Comparison of ENCODE assay signal across 1 cellular context in the genomic region with DNA sequence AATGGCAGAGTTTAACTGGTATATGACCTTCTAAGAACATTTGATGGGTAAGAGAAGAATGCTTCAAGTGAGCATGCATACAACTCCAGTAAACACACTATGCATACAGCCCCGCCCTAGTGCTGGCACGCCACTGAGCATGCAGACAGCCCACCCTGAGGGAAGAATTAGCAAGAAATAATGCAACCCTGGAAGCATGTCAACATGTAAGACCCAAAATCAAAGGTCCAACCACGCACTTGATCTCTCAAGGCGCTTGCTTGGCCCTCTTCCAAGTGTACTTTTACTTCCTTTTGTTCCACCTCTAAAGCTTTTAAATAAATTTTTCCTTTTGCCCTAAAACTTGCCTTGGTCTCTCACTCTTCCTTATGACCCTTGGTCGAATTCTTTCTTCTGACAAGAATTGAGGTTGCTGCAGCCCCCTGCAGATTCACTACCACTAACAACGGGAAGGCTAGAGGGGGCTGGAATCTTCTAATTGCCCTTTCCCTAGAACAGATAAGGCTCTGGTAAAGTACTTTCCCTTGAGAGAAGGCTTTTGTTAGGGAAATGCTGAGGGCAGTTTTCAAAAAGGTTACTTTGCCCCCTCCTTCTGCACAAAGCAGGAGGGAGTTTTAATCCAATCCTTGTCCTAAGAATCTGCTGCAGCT.
TF ChIP-seq lines count a peak whose summit lies in the region.

No MANE protein-coding gene starts in this region.

TF ChIP-seq in HEK293, 187 proteins besides CTCF, POLR2A, EP300 and RAD21:
- TF ChIP-seq ZNF510 (tag by site-specific recombination; IDR thresholded peaks at IDR 0.05; ENCODE audit: insufficient replicate concordance) (no peak), ZNF623 (tag by site-specific recombination; IDR thresholded peaks at IDR 0.05) (no peak), ZNF548 (tag by site-specific recombination; IDR thresholded peaks at IDR 0.05) (no peak), PRDM1 (tag by site-specific recombination; IDR thresholded peaks at IDR 0.05) (0 out of 2 replicates have a peak, but pooled peaks have one; percentile 45), ZNF660 (tag by site-specific recombination; IDR thresholded peaks at IDR 0.05) (no peak)
- TF ChIP-seq, protein P1, sequence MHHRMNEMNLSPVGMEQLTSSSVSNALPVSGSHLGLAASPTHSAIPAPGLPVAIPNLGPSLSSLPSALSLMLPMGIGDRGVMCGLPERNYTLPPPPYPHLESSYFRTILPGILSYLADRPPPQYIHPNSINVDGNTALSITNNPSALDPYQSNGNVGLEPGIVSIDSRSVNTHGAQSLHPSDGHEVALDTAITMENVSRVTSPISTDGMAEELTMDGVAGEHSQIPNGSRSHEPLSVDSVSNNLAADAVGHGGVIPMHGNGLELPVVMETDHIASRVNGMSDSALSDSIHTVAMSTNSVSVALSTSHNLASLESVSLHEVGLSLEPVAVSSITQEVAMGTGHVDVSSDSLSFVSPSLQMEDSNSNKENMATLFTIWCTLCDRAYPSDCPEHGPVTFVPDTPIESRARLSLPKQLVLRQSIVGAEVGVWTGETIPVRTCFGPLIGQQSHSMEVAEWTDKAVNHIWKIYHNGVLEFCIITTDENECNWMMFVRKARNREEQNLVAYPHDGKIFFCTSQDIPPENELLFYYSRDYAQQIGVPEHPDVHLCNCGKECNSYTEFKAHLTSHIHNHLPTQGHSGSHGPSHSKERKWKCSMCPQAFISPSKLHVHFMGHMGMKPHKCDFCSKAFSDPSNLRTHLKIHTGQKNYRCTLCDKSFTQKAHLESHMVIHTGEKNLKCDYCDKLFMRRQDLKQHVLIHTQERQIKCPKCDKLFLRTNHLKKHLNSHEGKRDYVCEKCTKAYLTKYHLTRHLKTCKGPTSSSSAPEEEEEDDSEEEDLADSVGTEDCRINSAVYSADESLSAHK (tag by site-specific recombination; IDR thresholded peaks at IDR 0.05), result no peak
- TF ChIP-seq, protein P2, sequence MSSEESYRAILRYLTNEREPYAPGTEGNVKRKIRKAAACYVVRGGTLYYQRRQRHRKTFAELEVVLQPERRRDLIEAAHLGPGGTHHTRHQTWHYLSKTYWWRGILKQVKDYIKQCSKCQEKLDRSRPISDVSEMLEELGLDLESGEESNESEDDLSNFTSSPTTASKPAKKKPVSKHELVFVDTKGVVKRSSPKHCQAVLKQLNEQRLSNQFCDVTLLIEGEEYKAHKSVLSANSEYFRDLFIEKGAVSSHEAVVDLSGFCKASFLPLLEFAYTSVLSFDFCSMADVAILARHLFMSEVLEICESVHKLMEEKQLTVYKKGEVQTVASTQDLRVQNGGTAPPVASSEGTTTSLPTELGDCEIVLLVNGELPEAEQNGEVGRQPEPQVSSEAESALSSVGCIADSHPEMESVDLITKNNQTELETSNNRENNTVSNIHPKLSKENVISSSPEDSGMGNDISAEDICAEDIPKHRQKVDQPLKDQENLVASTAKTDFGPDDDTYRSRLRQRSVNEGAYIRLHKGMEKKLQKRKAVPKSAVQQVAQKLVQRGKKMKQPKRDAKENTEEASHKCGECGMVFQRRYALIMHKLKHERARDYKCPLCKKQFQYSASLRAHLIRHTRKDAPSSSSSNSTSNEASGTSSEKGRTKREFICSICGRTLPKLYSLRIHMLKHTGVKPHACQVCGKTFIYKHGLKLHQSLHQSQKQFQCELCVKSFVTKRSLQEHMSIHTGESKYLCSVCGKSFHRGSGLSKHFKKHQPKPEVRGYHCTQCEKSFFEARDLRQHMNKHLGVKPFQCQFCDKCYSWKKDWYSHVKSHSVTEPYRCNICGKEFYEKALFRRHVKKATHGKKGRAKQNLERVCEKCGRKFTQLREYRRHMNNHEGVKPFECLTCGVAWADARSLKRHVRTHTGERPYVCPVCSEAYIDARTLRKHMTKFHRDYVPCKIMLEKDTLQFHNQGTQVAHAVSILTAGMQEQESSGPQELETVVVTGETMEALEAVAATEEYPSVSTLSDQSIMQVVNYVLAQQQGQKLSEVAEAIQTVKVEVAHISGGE (tag by site-specific recombination; conservative IDR thresholded peaks at IDR 0.05; ENCODE audit: low read depth), result no peak
